ENCODE assay signal across 1 cellular context in genomic region chr7:22843681-22844309, GRCh38.
TF ChIP-seq lines count a peak whose summit lies in the region.

No MANE protein-coding gene starts in this region.

TF ChIP-seq in GM12878, 131 proteins besides CTCF, POLR2A, EP300 and RAD21 (continued from another document):
- TF ChIP-seq ZBTB40 (IDR thresholded peaks at IDR 0.05; ENCODE audit: borderline replicate concordance): no peak
